Comparison of ENCODE assay signal across 8 cellular contexts in genomic region chr4:55554453-55555030, GRCh38. TPM values are rescaled to one million over a fixed set of nuclear protein-coding genes. Genes with fewer than 3 reads are reported as not detected.
DNase-seq lines count a peak whose midpoint lies in the region; ATAC-seq and TF ChIP-seq lines count a peak whose summit lies in the region.

No MANE protein-coding gene starts in this region.

- H3K4me3 Mint-ChIP-seq in neural progenitor cell = no peak overlapping the region

- peaks cover 5% of the 10 kb centered on the region for H3K4me1 Mint-ChIP-seq in neural progenitor cell

- no peak overlapping the region for H3K27ac ChIP-seq in neural progenitor cell

- no peaks in the 10 kb centered on the region for H3K27me3 ChIP-seq in neural progenitor cell

- H3K27me3 Mint-ChIP-seq in neural progenitor cell (ENCODE audit: insufficient read depth, low read depth) = no peaks in the 10 kb centered on the region

- H3K4me3 ChIP-seq in choroid plexus epithelial cell (ENCODE audit: low read depth, low read length) (no peak overlapping the region), neural progenitor cell (no peak overlapping the region)

- H4K20me1 ChIP-seq in neural progenitor cell (ENCODE audit: low read depth) = no peaks in the 10 kb centered on the region

- H3K9me3 Mint-ChIP-seq in neural progenitor cell = no peaks in the 10 kb centered on the region

- no peak overlapping the region for H3K4me2 ChIP-seq in neural progenitor cell

- peaks cover 10% of the 10 kb centered on the region for H3K4me1 ChIP-seq in neural progenitor cell

- no peaks in the 10 kb centered on the region for H3K79me2 ChIP-seq in neural progenitor cell (ENCODE audit: low read depth)

- no peak overlapping the region for H3K27ac Mint-ChIP-seq in neural progenitor cell

- ATAC-seq in HG03159 (IDR thresholded peaks at IDR 0.05; ENCODE audit: unreplicated experiment) = no peak
- ATAC-seq in GM21576 (IDR thresholded peaks at IDR 0.05; ENCODE audit: unreplicated experiment) = no peak
- ATAC-seq in GM21367 (IDR thresholded peaks at IDR 0.05; ENCODE audit: unreplicated experiment) = no peak

- H3K36me3 ChIP-seq in neural progenitor cell = no peaks in the 10 kb centered on the region

- H3K9me3 ChIP-seq in neural progenitor cell (ENCODE audit: low read depth) = no peaks in the 10 kb centered on the region

- TF ChIP-seq CTCF in LNCAP (IDR thresholded peaks at IDR 0.05) (peak; percentile 54), choroid plexus epithelial cell (conservative IDR thresholded peaks at IDR 0.05; ENCODE audit: low read depth, low read length) (peak; percentile 62), neural progenitor cell (IDR thresholded peaks at IDR 0.05) (peak; percentile 12)

- H3K9ac ChIP-seq in neural progenitor cell = no peak overlapping the region

- H2AFZ ChIP-seq in neural progenitor cell (replicated peaks) = no peak overlapping the region

- DNase-seq in D341Med (ENCODE audit: low spot score) (peak; percentile 26), choroid plexus epithelial cell (ENCODE audit: low read depth) (peak; percentile 84), neural progenitor cell (ENCODE audit: low spot score) (no peak), mucosa of gallbladder (ENCODE audit: low spot score) (no peak)

- no peaks in the 10 kb centered on the region for H3K36me3 Mint-ChIP-seq in neural progenitor cell

- no peaks in the 10 kb centered on the region for H3F3A ChIP-seq in neural progenitor cell (ENCODE audit: low read depth)

RNA-seq across cellular contexts. Expression of gene CLOCK, which starts 7.8 kb away (rescaled TPM):
- 30.2 and 35.9 TPM in 2 replicates for total RNA-seq in neural progenitor cell (ENCODE audit: low replicate concordance)
- 22.1 TPM for total RNA-seq in mucosa of gallbladder

RNA-seq across cellular contexts. Expression of gene PDCL2, which starts 37.5 kb away (rescaled TPM):
- total RNA-seq in neural progenitor cell (ENCODE audit: low replicate concordance) = not detected in 2 replicates
- total RNA-seq in mucosa of gallbladder = not detected

Comparison
In these comparisons a context has a peak if more than half of its experiments do, and no peak if none do; other contexts are left out.
1. DNase-seq: peak in D341Med (single experiment) and choroid plexus epithelial cell (single experiment); none in neural progenitor cell (single experiment) and mucosa of gallbladder (single experiment).
2. CTCF ChIP-seq: peak in every context shown above with its lines; median percentile 62 in choroid plexus epithelial cell; 54 in LNCAP; 12 in neural progenitor cell.